12 cellular contexts compared by ENCODE assay signal in the genomic region with DNA sequence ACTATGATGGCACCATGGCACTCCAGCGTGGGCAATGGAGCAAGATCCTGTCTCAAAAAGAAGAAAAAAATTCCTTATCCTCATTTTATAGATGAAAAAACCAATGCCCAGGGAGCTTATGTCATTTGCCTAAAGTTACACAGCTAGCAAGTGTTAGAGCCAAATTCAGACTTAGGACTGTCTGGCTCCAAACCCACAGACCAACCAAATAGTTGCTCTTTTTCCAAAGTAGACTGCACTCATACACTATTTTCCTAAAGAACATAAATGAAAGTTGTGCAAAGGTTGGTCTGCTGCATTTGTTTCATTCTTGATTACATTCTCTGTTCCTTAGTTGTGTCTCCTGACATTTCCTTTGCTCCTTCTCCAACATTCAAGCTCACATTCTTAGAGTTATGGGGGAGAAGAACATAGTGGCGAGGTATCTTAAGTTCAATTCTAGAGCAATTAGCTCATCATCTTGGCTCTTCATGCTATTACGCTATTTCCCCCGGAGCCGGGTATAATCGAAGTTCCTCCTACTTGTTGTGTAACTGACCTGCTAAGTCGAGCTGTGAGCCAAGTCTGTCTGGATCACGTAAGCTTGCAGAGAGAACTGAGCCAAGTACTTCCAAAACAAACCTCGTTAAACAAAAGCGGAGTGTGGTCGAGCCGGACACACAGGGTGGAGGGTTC.
A peak's percentile ranks its signal among the peaks of the same experiment; 100 is the strongest.
DNase-seq lines count a peak whose midpoint lies in the region; ATAC-seq and TF ChIP-seq lines count a peak whose summit lies in the region.
"Had no signal": no experiment of that assay in that cellular context is flagged by ENCODE, and none has a peak within 500 bp of the region (broad histone marks: within the 10 kb centered on the region; RNA-seq: fewer than 3 reads in every experiment).

No MANE protein-coding gene starts in this region.

- peak overlapping the region in 1 of 2 donors; percentile 28 for H3K27ac ChIP-seq in lung (ENCODE audit: low read depth in 1 of 2, low read length in 1 of 2)
- peak overlapping the region; percentile 31 for H3K27ac ChIP-seq in upper lobe of right lung

- no peak for TF ChIP-seq POLR2A in GM18505 (IDR thresholded peaks at IDR 0.05; ENCODE audit: borderline replicate concordance, extremely low read depth, insufficient read depth, insufficient read length)

- no peaks in the 10 kb centered on the region for H3K36me3 ChIP-seq in lung (ENCODE audit: control insufficient read depth in 2 of 2, insufficient read depth in 2 of 2, low read length in 2 of 2)
- H3K36me3 ChIP-seq in upper lobe of right lung, result no peaks in the 10 kb centered on the region

- H3K9me3 Mint-ChIP-seq in chondrocyte (ENCODE audit: low read depth), result no peaks in the 10 kb centered on the region
- H3K9me3 Mint-ChIP-seq in activated naive CD8-positive, alpha-beta T cell treated with anti-CD3 and anti-CD28 coated beads for 36 hours, result no peaks in the 10 kb centered on the region
- H3K9me3 Mint-ChIP-seq: activated naive CD8-positive, alpha-beta T cell treated with anti-CD3 and anti-CD28 coated beads, Interleukin-2, amount 50 U/mL, for 24 hours; T-helper 2 cell treated with Interferon-gamma antibody and Interleukin-4, amounts not matched to agents 5 μg/mL and 100 μg/mL, for 36 hours had no signal

- intact Hi-C loops in upper lobe of right lung (cut with DNase I), result no loop called here

- no peaks in the 10 kb centered on the region for H3K36me3 Mint-ChIP-seq in chondrocyte (ENCODE audit: low read depth)
- no peaks in the 10 kb centered on the region for H3K36me3 Mint-ChIP-seq in activated naive CD8-positive, alpha-beta T cell treated with anti-CD3 and anti-CD28 coated beads for 36 hours

- ATAC-seq in lung (ENCODE audit: insufficient read depth, low FRiP score) (peak; percentile 77), upper lobe of right lung (peak; percentile 95), GM18505 (IDR thresholded peaks at IDR 0.05; ENCODE audit: unreplicated experiment) (no peak)
- ATAC-seq: activated naive CD8-positive, alpha-beta T cell treated with anti-CD3 and anti-CD28 coated beads, Interleukin-2, amount 50 U/mL, for 24 hours had no signal

- TF ChIP-seq CTCF in cardiac fibroblast (IDR thresholded peaks at IDR 0.05; ENCODE audit: low read depth, low read length) (no peak), lung (IDR thresholded peaks at IDR 0.05; ENCODE audit: control extremely low read depth, extremely low read depth) (no peak), upper lobe of right lung (IDR thresholded peaks at IDR 0.05) (no peak), chondrocyte (IDR thresholded peaks at IDR 0.05) (no peak)

- WGBS in lung, 2 donors, result 34 to 38% methylated on average over 12 of the region's 12 CpGs

- no peak overlapping the region for H3K27ac Mint-ChIP-seq in chondrocyte (ENCODE audit: unreplicated experiment)
- H3K27ac Mint-ChIP-seq in activated naive CD8-positive, alpha-beta T cell treated with anti-CD3 and anti-CD28 coated beads for 36 hours, result no peak overlapping the region
- H3K27ac Mint-ChIP-seq: activated naive CD8-positive, alpha-beta T cell treated with anti-CD3 and anti-CD28 coated beads, Interleukin-2, amount 50 U/mL, for 24 hours; T-helper 2 cell treated with Interferon-gamma antibody and Interleukin-4, amounts not matched to agents 5 μg/mL and 100 μg/mL, for 36 hours had no signal

- H3K27me3 Mint-ChIP-seq in chondrocyte (ENCODE audit: low read depth), result peaks cover 22% of the 10 kb centered on the region
- no peaks in the 10 kb centered on the region for H3K27me3 Mint-ChIP-seq in activated naive CD8-positive, alpha-beta T cell treated with anti-CD3 and anti-CD28 coated beads for 36 hours
- H3K27me3 Mint-ChIP-seq: activated naive CD8-positive, alpha-beta T cell treated with anti-CD3 and anti-CD28 coated beads, Interleukin-2, amount 50 U/mL, for 24 hours had no signal

- no peak overlapping the region for H3K4me3 Mint-ChIP-seq in chondrocyte (ENCODE audit: unreplicated experiment)
- H3K4me3 Mint-ChIP-seq in activated naive CD8-positive, alpha-beta T cell treated with anti-CD3 and anti-CD28 coated beads for 36 hours, result no peak overlapping the region
- H3K4me3 Mint-ChIP-seq: activated naive CD8-positive, alpha-beta T cell treated with anti-CD3 and anti-CD28 coated beads, Interleukin-2, amount 50 U/mL, for 24 hours; T-helper 2 cell treated with Interferon-gamma antibody and Interleukin-4, amounts not matched to agents 5 μg/mL and 100 μg/mL, for 36 hours had no signal

- DNase-seq in NCI-H1092 treated with DMSO at 0.1 percent for 48 hours (lab: John Stamatoyannopoulos, UW), result peak; percentile 13
- no peak for DNase-seq in NCI-H1092 (lab: John Stamatoyannopoulos, UW)
- DNase-seq in cardiac fibroblast (ENCODE audit: low read depth in 2 of 2), result peak; percentile 98 to 99
- peak; percentile 70 for DNase-seq in lung (ENCODE audit: low spot score)
- no peak for DNase-seq in upper lobe of right lung
- DNase-seq in chondrocyte (ENCODE audit: low spot score), result no peak
- no peak for DNase-seq in activated naive CD8-positive, alpha-beta T cell treated with anti-CD3 and anti-CD28 coated beads for 36 hours
- DNase-seq: activated naive CD8-positive, alpha-beta T cell treated with anti-CD3 and anti-CD28 coated beads, Interleukin-2, amount 50 U/mL, for 24 hours; NCI-H1105; stimulated activated CD4-positive, alpha-beta T cell treated with anti-CD3 and anti-CD28 coated beads, Interleukin-4, amount 100 ng/mL, for 24 hours had no signal

- H3K9me3 ChIP-seq in lung (ENCODE audit: control insufficient read depth in 2 of 2, insufficient read depth in 1 of 2, low read length in 1 of 2), result no peaks in the 10 kb centered on the region
- H3K9me3 ChIP-seq in upper lobe of right lung, result no peaks in the 10 kb centered on the region

- H3K4me1 ChIP-seq in lung (ENCODE audit: control insufficient read depth in 2 of 2, insufficient read depth in 2 of 2, low read length in 2 of 2) (peaks cover 0 to 2% of the 10 kb centered on the region in 2 donors), upper lobe of right lung (peaks cover 8% of the 10 kb centered on the region)

- H3K4me1 Mint-ChIP-seq in chondrocyte (ENCODE audit: low read depth), result no peaks in the 10 kb centered on the region
- H3K4me1 Mint-ChIP-seq in activated naive CD8-positive, alpha-beta T cell treated with anti-CD3 and anti-CD28 coated beads for 36 hours, result no peaks in the 10 kb centered on the region
- H3K4me1 Mint-ChIP-seq: activated naive CD8-positive, alpha-beta T cell treated with anti-CD3 and anti-CD28 coated beads, Interleukin-2, amount 50 U/mL, for 24 hours had no signal

- H3K4me3 ChIP-seq in cardiac fibroblast (replicated peaks in 1 of 2; ENCODE audit: low read depth in 2 of 2, low read length in 2 of 2), result peak overlapping the region in 1 of 2 donors; percentile 33
- no peak overlapping the region for H3K4me3 ChIP-seq in lung
- peak overlapping the region; percentile 11 for H3K4me3 ChIP-seq in upper lobe of right lung

- H3K27me3 ChIP-seq in lung (ENCODE audit: control insufficient read depth, insufficient read depth) (no peaks in the 10 kb centered on the region), upper lobe of right lung (no peaks in the 10 kb centered on the region)

Comparison
In these comparisons a context has a peak if more than half of its experiments do, and no peak if none do; other contexts are left out.
1. DNase-seq: peak in NCI-H1092 treated with DMSO at 0.1 percent for 48 hours (single experiment), cardiac fibroblast (2 of 2) and lung (single experiment); none in NCI-H1092 (single experiment), upper lobe of right lung (single experiment), chondrocyte (single experiment) and activated naive CD8-positive, alpha-beta T cell treated with anti-CD3 and anti-CD28 coated beads for 36 hours (single experiment).